1 cellular context compared by ENCODE assay signal in the genomic region with DNA sequence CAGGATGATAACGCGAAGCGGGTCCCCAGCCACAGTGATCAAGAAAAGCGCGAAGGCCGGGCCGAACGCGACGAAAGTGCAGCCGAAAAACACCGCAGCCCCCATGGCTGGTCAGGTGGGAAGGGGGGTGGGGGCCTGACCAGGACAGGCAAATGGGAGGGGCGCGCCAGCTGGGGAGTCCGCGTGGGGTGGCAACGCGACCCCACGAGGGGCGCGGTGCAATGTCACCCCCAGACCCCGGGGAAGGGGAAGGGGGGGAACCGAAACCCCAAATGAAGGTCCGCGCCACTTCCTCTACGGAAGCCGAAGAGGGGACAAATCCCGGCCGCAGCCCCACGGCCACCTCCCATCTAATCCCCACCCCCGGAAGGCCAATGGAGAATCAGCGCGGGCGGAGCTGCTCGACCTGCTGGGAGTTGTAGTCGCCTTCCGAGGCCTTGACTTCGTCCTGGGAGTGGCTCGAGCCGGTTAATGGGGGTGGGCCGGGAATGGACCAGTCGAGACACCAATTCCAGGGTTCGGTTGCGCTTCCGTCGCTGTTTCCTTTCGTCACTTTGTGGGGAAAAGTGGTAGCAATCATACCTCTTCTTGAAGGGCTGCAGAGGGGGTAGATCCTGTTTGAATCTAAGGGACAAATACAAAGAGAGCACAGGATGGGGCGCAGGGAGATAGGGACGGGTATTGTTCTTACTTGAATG.
A peak's percentile ranks its signal among the peaks of the same experiment; 100 is the strongest.
TF ChIP-seq lines count a peak whose summit lies in the region.

Gene APH1A, minus strand, starts transcription at position 311 of the 698 bp plus-strand sequence. Its CDS starts 206 bp downstream, at position 105.

TF ChIP-seq in HepG2, 621 proteins besides CTCF, POLR2A, EP300 and RAD21 (continued from another document and continues in another):
- TF ChIP-seq ZNF121 (CRISPR knock-in tag; IDR thresholded peaks at IDR 0.05): no peak
- TF ChIP-seq THAP11 (CRISPR knock-in tag; IDR thresholded peaks at IDR 0.05): peak; percentile 99
- no peak for TF ChIP-seq ZNF703 (CRISPR knock-in tag; IDR thresholded peaks at IDR 0.05; ENCODE audit: borderline replicate concordance)
- no peak for TF ChIP-seq ZNF841 (CRISPR knock-in tag; IDR thresholded peaks at IDR 0.05; ENCODE audit: borderline replicate concordance)
- no peak for TF ChIP-seq ZNF558 (CRISPR knock-in tag; IDR thresholded peaks at IDR 0.05; ENCODE audit: borderline replicate concordance)
- no peak for TF ChIP-seq ZNF234 (CRISPR knock-in tag; conservative IDR thresholded peaks at IDR 0.05)
- TF ChIP-seq ZNF878 (CRISPR knock-in tag; IDR thresholded peaks at IDR 0.05): no peak
- TF ChIP-seq ZMYM3 (CRISPR knock-in tag; IDR thresholded peaks at IDR 0.05): no peak
- TF ChIP-seq SYNCRIP (IDR thresholded peaks at IDR 0.05; ENCODE audit: insufficient read depth, low read depth, low read length): no peak
- TF ChIP-seq ZNF839 (CRISPR knock-in tag; IDR thresholded peaks at IDR 0.05; ENCODE audit: borderline replicate concordance): 0 out of 2 replicates have a peak, but pooled peaks have one; percentile 28
- peak; percentile 67; the same call in 1 of the 2 replicates for TF ChIP-seq ETV5 (CRISPR knock-in tag; IDR thresholded peaks at IDR 0.05; ENCODE audit: borderline replicate concordance)
- peak; percentile 98 for TF ChIP-seq PITX1 (CRISPR knock-in tag; IDR thresholded peaks at IDR 0.05)
- no peak for TF ChIP-seq ZNF329 (CRISPR knock-in tag; IDR thresholded peaks at IDR 0.05; ENCODE audit: low read depth)
- no peak; the same call in 1 of the 2 replicates for TF ChIP-seq FOXO1 (CRISPR knock-in tag; IDR thresholded peaks at IDR 0.05)
- TF ChIP-seq MYC (CRISPR knock-in tag; IDR thresholded peaks at IDR 0.05; ENCODE audit: borderline replicate concordance): peak; percentile 73; the same call in 1 of the 2 replicates
- TF ChIP-seq PAWR (CRISPR knock-in tag; IDR thresholded peaks at IDR 0.05; ENCODE audit: borderline replicate concordance): no peak
- no peak for TF ChIP-seq ZNF629 (CRISPR knock-in tag; conservative IDR thresholded peaks at IDR 0.05)
- TF ChIP-seq LCORL (IDR thresholded peaks at IDR 0.05): peak; percentile 40; the same call in 1 of the 2 replicates
- peak; percentile 76 for TF ChIP-seq LCORL (CRISPR knock-in tag; IDR thresholded peaks at IDR 0.05)
- no peak for TF ChIP-seq ZNF792 (CRISPR knock-in tag; IDR thresholded peaks at IDR 0.05)
- no peak for TF ChIP-seq ZKSCAN5 (CRISPR knock-in tag; IDR thresholded peaks at IDR 0.05)
- TF ChIP-seq GLMP (CRISPR knock-in tag; IDR thresholded peaks at IDR 0.05; ENCODE audit: borderline replicate concordance): no peak
- TF ChIP-seq CENPT (CRISPR knock-in tag; IDR thresholded peaks at IDR 0.05; ENCODE audit: low read depth): no peak
- TF ChIP-seq ZNF772 (CRISPR knock-in tag; IDR thresholded peaks at IDR 0.05): peak; percentile 86; the same call in 1 of the 2 replicates
- TF ChIP-seq ZNF451 (CRISPR knock-in tag; IDR thresholded peaks at IDR 0.05): no peak
- TF ChIP-seq CENPX (CRISPR knock-in tag; IDR thresholded peaks at IDR 0.05): no peak
- TF ChIP-seq ZNF577 (CRISPR knock-in tag; IDR thresholded peaks at IDR 0.05; ENCODE audit: borderline replicate concordance, low read depth): no peak
- TF ChIP-seq, protein P1, sequence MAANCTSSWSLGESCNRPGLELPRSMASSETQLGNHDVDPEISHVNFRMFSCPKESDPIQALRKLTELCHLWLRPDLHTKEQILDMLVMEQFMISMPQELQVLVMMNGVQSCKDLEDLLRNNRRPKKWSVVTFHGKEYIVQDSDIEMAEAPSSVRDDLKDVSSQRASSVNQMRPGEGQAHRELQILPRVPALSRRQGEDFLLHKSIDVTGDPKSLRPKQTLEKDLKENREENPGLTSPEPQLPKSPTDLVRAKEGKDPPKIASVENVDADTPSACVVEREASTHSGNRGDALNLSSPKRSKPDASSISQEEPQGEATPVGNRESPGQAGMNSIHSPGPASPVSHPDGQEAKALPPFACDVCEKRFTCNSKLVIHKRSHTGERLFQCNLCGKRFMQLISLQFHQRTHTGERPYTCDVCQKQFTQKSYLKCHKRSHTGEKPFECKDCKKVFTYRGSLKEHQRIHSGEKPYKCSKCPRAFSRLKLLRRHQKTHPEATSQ (CRISPR knock-in tag; IDR thresholded peaks at IDR 0.05; ENCODE audit: borderline replicate concordance): no peak
- TF ChIP-seq AKAP8 (CRISPR knock-in tag; IDR thresholded peaks at IDR 0.05): no peak
- 0 out of 2 replicates have a peak, but pooled peaks have one; percentile 29 for TF ChIP-seq REL (CRISPR knock-in tag; conservative IDR thresholded peaks at IDR 0.05)
- TF ChIP-seq JUN (CRISPR knock-in tag; IDR thresholded peaks at IDR 0.05): no peak
- TF ChIP-seq TSC22D2 (CRISPR knock-in tag; IDR thresholded peaks at IDR 0.05; ENCODE audit: borderline replicate concordance): no peak
- TF ChIP-seq, protein P2, sequence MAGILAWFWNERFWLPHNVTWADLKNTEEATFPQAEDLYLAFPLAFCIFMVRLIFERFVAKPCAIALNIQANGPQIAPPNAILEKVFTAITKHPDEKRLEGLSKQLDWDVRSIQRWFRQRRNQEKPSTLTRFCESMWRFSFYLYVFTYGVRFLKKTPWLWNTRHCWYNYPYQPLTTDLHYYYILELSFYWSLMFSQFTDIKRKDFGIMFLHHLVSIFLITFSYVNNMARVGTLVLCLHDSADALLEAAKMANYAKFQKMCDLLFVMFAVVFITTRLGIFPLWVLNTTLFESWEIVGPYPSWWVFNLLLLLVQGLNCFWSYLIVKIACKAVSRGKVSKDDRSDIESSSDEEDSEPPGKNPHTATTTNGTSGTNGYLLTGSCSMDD (CRISPR knock-in tag; IDR thresholded peaks at IDR 0.05): no peak
- TF ChIP-seq AGO2 (optimal IDR thresholded peaks at IDR 0.05; ENCODE audit: low read depth, low read length): peak; percentile 53
- TF ChIP-seq ONECUT2 (CRISPR knock-in tag; IDR thresholded peaks at IDR 0.05): no peak
- no peak for TF ChIP-seq ZBTB38 (CRISPR knock-in tag; IDR thresholded peaks at IDR 0.05)
- no peak for TF ChIP-seq ZIK1 (CRISPR knock-in tag; IDR thresholded peaks at IDR 0.05; ENCODE audit: borderline replicate concordance, low read depth)
- peak; percentile 61; the same call in 1 of the 2 replicates for TF ChIP-seq HOXD1 (CRISPR knock-in tag; IDR thresholded peaks at IDR 0.05)
- TF ChIP-seq HNRNPH1 (optimal IDR thresholded peaks at IDR 0.05; ENCODE audit: low read depth, low read length): no peak
- TF ChIP-seq, protein P3, sequence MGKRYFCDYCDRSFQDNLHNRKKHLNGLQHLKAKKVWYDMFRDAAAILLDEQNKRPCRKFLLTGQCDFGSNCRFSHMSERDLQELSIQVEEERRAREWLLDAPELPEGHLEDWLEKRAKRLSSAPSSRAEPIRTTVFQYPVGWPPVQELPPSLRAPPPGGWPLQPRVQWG (CRISPR knock-in tag; IDR thresholded peaks at IDR 0.05; ENCODE audit: borderline replicate concordance, low read depth): no peak
- 0 out of 2 replicates have a peak, but pooled peaks have one; percentile 54 for TF ChIP-seq ZNF761 (CRISPR knock-in tag; conservative IDR thresholded peaks at IDR 0.05)
- TF ChIP-seq FOXA3 (CRISPR knock-in tag; IDR thresholded peaks at IDR 0.05): 0 out of 2 replicates have a peak, but pooled peaks have one; percentile 7
- no peak for TF ChIP-seq ZNF251 (CRISPR knock-in tag; IDR thresholded peaks at IDR 0.05)
- peak; percentile 51; the same call in 1 of the 2 replicates for TF ChIP-seq RFXAP (CRISPR knock-in tag; IDR thresholded peaks at IDR 0.05; ENCODE audit: borderline replicate concordance)
- TF ChIP-seq IKZF1 (IDR thresholded peaks at IDR 0.05): no peak
- TF ChIP-seq ZSCAN9 (CRISPR knock-in tag; IDR thresholded peaks at IDR 0.05; ENCODE audit: borderline replicate concordance): no peak
- no peak; the same call in 1 of the 2 replicates for TF ChIP-seq ZNF710 (CRISPR knock-in tag; IDR thresholded peaks at IDR 0.05; ENCODE audit: borderline replicate concordance)
- peak; percentile 53; the same call in 1 of the 2 replicates for TF ChIP-seq FOSL2 (CRISPR knock-in tag; IDR thresholded peaks at IDR 0.05)
- TF ChIP-seq KAT2B (IDR thresholded peaks at IDR 0.05; ENCODE audit: borderline replicate concordance, low read depth, low read length): no peak
- TF ChIP-seq THAP8 (CRISPR knock-in tag; IDR thresholded peaks at IDR 0.05; ENCODE audit: borderline replicate concordance): no peak
- TF ChIP-seq, protein P4, sequence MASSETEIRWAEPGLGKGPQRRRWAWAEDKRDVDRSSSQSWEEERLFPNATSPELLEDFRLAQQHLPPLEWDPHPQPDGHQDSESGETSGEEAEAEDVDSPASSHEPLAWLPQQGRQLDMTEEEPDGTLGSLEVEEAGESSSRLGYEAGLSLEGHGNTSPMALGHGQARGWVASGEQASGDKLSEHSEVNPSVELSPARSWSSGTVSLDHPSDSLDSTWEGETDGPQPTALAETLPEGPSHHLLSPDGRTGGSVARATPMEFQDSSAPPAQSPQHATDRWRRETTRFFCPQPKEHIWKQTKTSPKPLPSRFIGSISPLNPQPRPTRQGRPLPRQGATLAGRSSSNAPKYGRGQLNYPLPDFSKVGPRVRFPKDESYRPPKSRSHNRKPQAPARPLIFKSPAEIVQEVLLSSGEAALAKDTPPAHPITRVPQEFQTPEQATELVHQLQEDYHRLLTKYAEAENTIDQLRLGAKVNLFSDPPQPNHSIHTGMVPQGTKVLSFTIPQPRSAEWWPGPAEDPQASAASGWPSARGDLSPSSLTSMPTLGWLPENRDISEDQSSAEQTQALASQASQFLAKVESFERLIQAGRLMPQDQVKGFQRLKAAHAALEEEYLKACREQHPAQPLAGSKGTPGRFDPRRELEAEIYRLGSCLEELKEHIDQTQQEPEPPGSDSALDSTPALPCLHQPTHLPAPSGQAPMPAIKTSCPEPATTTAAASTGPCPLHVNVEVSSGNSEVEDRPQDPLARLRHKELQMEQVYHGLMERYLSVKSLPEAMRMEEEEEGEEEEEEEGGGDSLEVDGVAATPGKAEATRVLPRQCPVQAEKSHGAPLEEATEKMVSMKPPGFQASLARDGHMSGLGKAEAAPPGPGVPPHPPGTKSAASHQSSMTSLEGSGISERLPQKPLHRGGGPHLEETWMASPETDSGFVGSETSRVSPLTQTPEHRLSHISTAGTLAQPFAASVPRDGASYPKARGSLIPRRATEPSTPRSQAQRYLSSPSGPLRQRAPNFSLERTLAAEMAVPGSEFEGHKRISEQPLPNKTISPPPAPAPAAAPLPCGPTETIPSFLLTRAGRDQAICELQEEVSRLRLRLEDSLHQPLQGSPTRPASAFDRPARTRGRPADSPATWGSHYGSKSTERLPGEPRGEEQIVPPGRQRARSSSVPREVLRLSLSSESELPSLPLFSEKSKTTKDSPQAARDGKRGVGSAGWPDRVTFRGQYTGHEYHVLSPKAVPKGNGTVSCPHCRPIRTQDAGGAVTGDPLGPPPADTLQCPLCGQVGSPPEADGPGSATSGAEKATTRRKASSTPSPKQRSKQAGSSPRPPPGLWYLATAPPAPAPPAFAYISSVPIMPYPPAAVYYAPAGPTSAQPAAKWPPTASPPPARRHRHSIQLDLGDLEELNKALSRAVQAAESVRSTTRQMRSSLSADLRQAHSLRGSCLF (CRISPR knock-in tag; IDR thresholded peaks at IDR 0.05; ENCODE audit: borderline replicate concordance): no peak
- peak; percentile 21 for TF ChIP-seq PHF5A (CRISPR knock-in tag; IDR thresholded peaks at IDR 0.05; ENCODE audit: low read depth, unreplicated experiment)
- no peak for TF ChIP-seq TCF12 (IDR thresholded peaks at IDR 0.05)
- no peak for TF ChIP-seq TCF12 (CRISPR knock-in tag; IDR thresholded peaks at IDR 0.05)
- peak; percentile 93 for TF ChIP-seq ATF1 (CRISPR knock-in tag; IDR thresholded peaks at IDR 0.05)
- TF ChIP-seq PREB (CRISPR knock-in tag; IDR thresholded peaks at IDR 0.05): no peak
- TF ChIP-seq, protein P5, sequence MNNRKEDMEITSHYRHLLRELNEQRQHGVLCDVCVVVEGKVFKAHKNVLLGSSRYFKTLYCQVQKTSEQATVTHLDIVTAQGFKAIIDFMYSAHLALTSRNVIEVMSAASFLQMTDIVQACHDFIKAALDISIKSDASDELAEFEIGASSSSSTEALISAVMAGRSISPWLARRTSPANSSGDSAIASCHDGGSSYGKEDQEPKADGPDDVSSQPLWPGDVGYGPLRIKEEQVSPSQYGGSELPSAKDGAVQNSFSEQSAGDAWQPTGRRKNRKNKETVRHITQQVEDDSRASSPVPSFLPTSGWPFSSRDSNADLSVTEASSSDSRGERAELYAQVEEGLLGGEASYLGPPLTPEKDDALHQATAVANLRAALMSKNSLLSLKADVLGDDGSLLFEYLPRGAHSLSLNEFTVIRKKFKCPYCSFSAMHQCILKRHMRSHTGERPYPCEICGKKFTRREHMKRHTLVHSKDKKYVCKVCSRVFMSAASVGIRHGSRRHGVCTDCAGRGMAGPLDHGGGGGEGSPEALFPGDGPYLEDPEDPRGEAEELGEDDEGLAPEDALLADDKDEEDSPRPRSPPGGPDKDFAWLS (CRISPR knock-in tag; IDR thresholded peaks at IDR 0.05; ENCODE audit: borderline replicate concordance): no peak
